Comparison of ENCODE assay signal across 8 cellular contexts in the genomic region with DNA sequence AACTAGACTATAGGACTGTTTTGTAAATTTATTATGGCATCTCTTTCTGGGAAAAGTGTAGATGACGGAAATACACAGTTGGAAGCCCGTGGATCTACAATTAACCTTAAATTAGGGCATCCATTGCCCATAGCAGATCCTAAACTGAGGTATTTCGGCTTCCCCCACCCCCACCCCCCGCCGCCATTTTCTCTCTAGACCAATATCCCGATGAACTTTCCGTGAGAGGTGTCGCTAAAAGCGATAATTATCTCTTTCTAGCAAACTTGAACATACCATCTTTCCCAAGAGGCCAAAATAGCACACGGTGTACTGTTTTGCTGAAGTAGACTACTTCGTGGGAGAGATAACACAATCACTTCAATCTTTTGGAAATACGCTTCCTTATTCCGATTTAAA. TPM values are rescaled to one million over a fixed set of nuclear protein-coding genes. Genes with fewer than 3 reads are reported as not detected.
DNase-seq lines count a peak whose midpoint lies in the region; ATAC-seq, FAIRE-seq and TF ChIP-seq lines count a peak whose summit lies in the region.

No MANE protein-coding gene starts in this region.

- peaks cover 36% of the 10 kb centered on the region for H3K79me2 ChIP-seq in GM23248 (ENCODE audit: insufficient read depth)

- FAIRE-seq in kidney (lab: Jason Lieb, UNC) = no peak

- WGBS in GM23248 (ENCODE audit: low coverage in 1 of 2, low lambda C conversion rate in 2 of 2, missing lambda C conversion rate in 2 of 2), 2 experiments = 14 to 19% methylated on average over 10 to 13 of the region's 13 CpGs
- 9 to 14% methylated on average over 13 of the region's 13 CpGs for WGBS in thyroid gland, 2 donors

- peak overlapping the region; percentile 83 for H3K4me3 ChIP-seq in GM23248
- H3K4me3 ChIP-seq in kidney (ENCODE audit: low read length in 2 of 2) = peak overlapping the region; percentile 78 to 85
- peak overlapping the region in 2 of 3 donors; percentile 42 to 55 for H3K4me3 ChIP-seq in thyroid gland (replicated peaks in 1 of 3)

- H3K27me3 Mint-ChIP-seq in activated naive CD8-positive, alpha-beta T cell treated with anti-CD3 and anti-CD28 coated beads, Interleukin-2, amount 50 U/mL, for 24 hours = no peaks in the 10 kb centered on the region

- H3K27me3 ChIP-seq in GM23248 (replicated peaks; ENCODE audit: insufficient read depth) = no peaks in the 10 kb centered on the region
- H3K27me3 ChIP-seq in thyroid gland = no peaks in the 10 kb centered on the region

- peak overlapping the region; percentile 82 for H3K4me3 Mint-ChIP-seq in activated naive CD8-positive, alpha-beta T cell treated with anti-CD3 and anti-CD28 coated beads, Interleukin-2, amount 50 U/mL, for 24 hours

- H4K20me1 ChIP-seq in GM23248 (ENCODE audit: insufficient read depth) = no peaks in the 10 kb centered on the region

- peak overlapping the region; percentile 100 for H3K27ac ChIP-seq in GM23248
- peak overlapping the region in 1 of 2 donors; percentile 95 for H3K27ac ChIP-seq in kidney (ENCODE audit: low read depth in 2 of 2, low read length in 2 of 2)
- peak overlapping the region; percentile 90 to 96 (median 92) for H3K27ac ChIP-seq in thyroid gland

- peak overlapping the region; percentile 89 for H3K4me2 ChIP-seq in GM23248 (ENCODE audit: unreplicated experiment)

- peak overlapping the region; percentile 76 for H2AFZ ChIP-seq in GM23248

- peak; percentile 28 for DNase-seq in A172 (ENCODE audit: low spot score)
- DNase-seq in GM23248 = peak; percentile 38
- no peak for DNase-seq in activated naive CD8-positive, alpha-beta T cell treated with anti-CD3 and anti-CD28 coated beads, Interleukin-2, amount 50 U/mL, for 24 hours
- no peak for DNase-seq in kidney
- DNase-seq in thyroid gland = peak in 1 of 2 donors; percentile 7
- DNase-seq in NCI-H526 (lab: John Stamatoyannopoulos, UW) = no peak
- DNase-seq in NCI-H1694 treated with DMSO at 0.1 percent for 48 hours (lab: John Stamatoyannopoulos, UW) = no peak

- in situ Hi-C loops in GM23248 (cut with MboI) = no loop called here

- H3F3A ChIP-seq in GM23248 (ENCODE audit: insufficient read depth) = no peaks in the 10 kb centered on the region

- H3K4me1 ChIP-seq in GM23248 (ENCODE audit: insufficient read depth) (no peaks in the 10 kb centered on the region), kidney (ENCODE audit: control insufficient read depth in 1 of 2, insufficient read depth in 1 of 2, low read depth in 1 of 2, low read length in 2 of 2) (no peaks in the 10 kb centered on the region), thyroid gland (peaks cover 0 to 4% of the 10 kb centered on the region in 2 donors)

- no peaks in the 10 kb centered on the region for H3K9me2 ChIP-seq in GM23248 (ENCODE audit: insufficient read depth)

- peak overlapping the region; percentile 100 for H3K9ac ChIP-seq in GM23248
- peak overlapping the region in 1 of 2 donors; percentile 73 for H3K9ac ChIP-seq in kidney (ENCODE audit: low read length in 2 of 2)

- peaks cover 15% of the 10 kb centered on the region for H3K4me1 Mint-ChIP-seq in activated naive CD8-positive, alpha-beta T cell treated with anti-CD3 and anti-CD28 coated beads, Interleukin-2, amount 50 U/mL, for 24 hours

- peaks cover 11% of the 10 kb centered on the region for H3K36me3 Mint-ChIP-seq in activated naive CD8-positive, alpha-beta T cell treated with anti-CD3 and anti-CD28 coated beads, Interleukin-2, amount 50 U/mL, for 24 hours (ENCODE audit: low read depth)

- H3K27ac Mint-ChIP-seq in activated naive CD8-positive, alpha-beta T cell treated with anti-CD3 and anti-CD28 coated beads, Interleukin-2, amount 50 U/mL, for 24 hours = peak overlapping the region; percentile 42

- TF ChIP-seq CTCF in kidney (IDR thresholded peaks at IDR 0.05; ENCODE audit: borderline replicate concordance, extremely low read depth, insufficient read depth) (no peak), thyroid gland (IDR thresholded peaks at IDR 0.05) (no peak)

- TF ChIP-seq POLR2A in thyroid gland (IDR thresholded peaks at IDR 0.05) = no peak

- H3K36me3 ChIP-seq in GM23248 (ENCODE audit: low read depth) = no peaks in the 10 kb centered on the region
- H3K36me3 ChIP-seq in kidney (ENCODE audit: control insufficient read depth in 1 of 2, insufficient read depth in 2 of 2, low read length in 2 of 2) = no peaks in the 10 kb centered on the region
- no peaks in the 10 kb centered on the region for H3K36me3 ChIP-seq in thyroid gland

- intact Hi-C loops in kidney (cut with DNase I) = no loop called here
- intact Hi-C loops in thyroid gland (cut with DNase I) = no loop called here

- no peaks in the 10 kb centered on the region for H3K9me3 ChIP-seq in GM23248 (ENCODE audit: low read depth)
- H3K9me3 ChIP-seq in kidney (ENCODE audit: control insufficient read depth in 1 of 2, low read length in 2 of 2) = no peaks in the 10 kb centered on the region
- H3K9me3 ChIP-seq in thyroid gland = no peaks in the 10 kb centered on the region

- H3K9me3 Mint-ChIP-seq in activated naive CD8-positive, alpha-beta T cell treated with anti-CD3 and anti-CD28 coated beads, Interleukin-2, amount 50 U/mL, for 24 hours = no peaks in the 10 kb centered on the region

- ATAC-seq in activated naive CD8-positive, alpha-beta T cell treated with anti-CD3 and anti-CD28 coated beads, Interleukin-2, amount 50 U/mL, for 24 hours = no peak
- ATAC-seq in HG02973 (IDR thresholded peaks at IDR 0.05; ENCODE audit: unreplicated experiment) = no peak

RNA-seq across cellular contexts. Expression of gene KLHL15, which starts 0.6 kb away (rescaled TPM):
- 10.9 and 13.1 TPM in 2 replicates for total RNA-seq in A172 (2014; rRNA removed; shearing (Covaris generic))
- 8.1 and 8.2 TPM in 2 replicates for total RNA-seq in GM23248 (2014; rRNA removed; shearing (Covaris generic))
- polyA plus RNA-seq in GM23248 (2016; fragmentation: Nextera tagmentation; extraction: Ambion mirVana) = 2.9 and 3.4 TPM in 2 replicates
- 7.2 TPM for total RNA-seq in kidney
- 2.2 TPM for polyA plus RNA-seq in kidney (ENCODE audit: insufficient read depth, low read depth, low replicate concordance)
- 10 to 100 TPM; 12.4 to 19.4 (median 13.7) TPM for total RNA-seq in thyroid gland

RNA-seq across cellular contexts. Expression of gene EIF2S3, which starts 28.4 kb away (rescaled TPM):
- 370 and 403 TPM in 2 replicates for total RNA-seq in A172 (2014; rRNA removed; shearing (Covaris generic))
- total RNA-seq in GM23248 (2014; rRNA removed; shearing (Covaris generic)) = 163 and 190 TPM in 2 replicates
- polyA plus RNA-seq in GM23248 (2016; fragmentation: Nextera tagmentation; extraction: Ambion mirVana) = 57.2 and 57.9 TPM in 2 replicates
- total RNA-seq in kidney = 173 TPM
- polyA plus RNA-seq in kidney (ENCODE audit: insufficient read depth, low read depth, low replicate concordance) = 54.3 TPM
- total RNA-seq in thyroid gland = 100 to 1,000 TPM; 115 to 176 (median 138) TPM

Comparison
In these comparisons a context has a peak if more than half of its experiments do, and no peak if none do; other contexts are left out.
1. DNase-seq: peak in A172 (single experiment) and GM23248 (single experiment); none in activated naive CD8-positive, alpha-beta T cell treated with anti-CD3 and anti-CD28 coated beads, Interleukin-2, amount 50 U/mL, for 24 hours (single experiment), kidney (single experiment), NCI-H526 (0 of 2) and NCI-H1694 treated with DMSO at 0.1 percent for 48 hours (single experiment).
2. Peak in every context shown above with its lines, with median percentiles within 50 percentile points of each other: H3K4me3 ChIP-seq.